In the genomic region with DNA sequence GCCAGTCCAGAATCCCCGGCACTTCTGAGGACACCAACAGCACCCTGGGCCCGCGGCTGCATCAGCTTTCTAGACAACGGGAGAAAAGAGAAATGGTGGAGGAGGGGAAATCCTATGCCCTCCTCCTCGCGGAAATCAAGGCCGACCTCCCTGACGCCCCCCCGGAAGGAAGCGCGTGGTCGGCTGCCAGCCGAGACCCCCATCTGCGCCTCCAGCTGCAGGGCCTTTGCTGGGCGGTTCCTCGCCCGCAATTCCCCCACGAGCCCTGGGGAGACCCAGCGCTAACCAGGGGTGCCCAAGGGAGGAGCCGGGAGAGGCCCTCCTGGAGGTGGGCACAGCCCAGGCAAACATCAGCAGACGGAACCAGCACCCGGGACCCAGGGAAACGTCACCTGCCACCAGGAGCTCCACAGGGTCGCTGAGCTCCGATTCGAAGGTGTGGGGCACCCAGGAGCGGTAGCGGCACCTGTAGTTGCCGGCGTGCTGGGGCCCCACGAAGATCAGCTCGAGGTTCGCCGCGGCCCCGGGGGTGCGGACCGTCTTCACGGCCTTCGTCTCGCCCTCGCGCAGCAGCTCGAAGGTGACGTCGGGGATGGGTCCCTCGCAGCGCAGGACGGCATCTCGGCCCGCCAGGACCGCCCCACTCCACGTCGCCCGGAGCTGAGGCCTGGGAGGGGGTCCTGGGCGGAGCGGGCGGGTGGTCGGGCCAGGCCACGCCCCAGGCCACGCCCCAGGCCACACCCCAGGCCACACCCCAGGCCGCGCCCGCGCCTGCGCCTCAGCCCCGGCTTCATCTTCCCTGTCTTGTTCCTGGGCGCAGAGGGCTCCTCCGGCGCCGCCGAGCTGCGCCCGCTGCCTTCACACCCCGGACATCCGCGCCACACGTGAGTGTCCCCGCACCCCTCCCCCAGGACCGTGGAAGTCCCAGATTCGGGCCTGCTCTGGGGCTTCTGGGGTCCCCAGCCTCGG, we compare ENCODE assay signal across 1 cellular context.
TF ChIP-seq lines count a peak whose summit lies in the region.

No MANE protein-coding gene starts in this region.

TF ChIP-seq in neural cell, 6 proteins besides CTCF, POLR2A, EP300 and RAD21 (continued from another document):
- TF ChIP-seq, protein P1, sequence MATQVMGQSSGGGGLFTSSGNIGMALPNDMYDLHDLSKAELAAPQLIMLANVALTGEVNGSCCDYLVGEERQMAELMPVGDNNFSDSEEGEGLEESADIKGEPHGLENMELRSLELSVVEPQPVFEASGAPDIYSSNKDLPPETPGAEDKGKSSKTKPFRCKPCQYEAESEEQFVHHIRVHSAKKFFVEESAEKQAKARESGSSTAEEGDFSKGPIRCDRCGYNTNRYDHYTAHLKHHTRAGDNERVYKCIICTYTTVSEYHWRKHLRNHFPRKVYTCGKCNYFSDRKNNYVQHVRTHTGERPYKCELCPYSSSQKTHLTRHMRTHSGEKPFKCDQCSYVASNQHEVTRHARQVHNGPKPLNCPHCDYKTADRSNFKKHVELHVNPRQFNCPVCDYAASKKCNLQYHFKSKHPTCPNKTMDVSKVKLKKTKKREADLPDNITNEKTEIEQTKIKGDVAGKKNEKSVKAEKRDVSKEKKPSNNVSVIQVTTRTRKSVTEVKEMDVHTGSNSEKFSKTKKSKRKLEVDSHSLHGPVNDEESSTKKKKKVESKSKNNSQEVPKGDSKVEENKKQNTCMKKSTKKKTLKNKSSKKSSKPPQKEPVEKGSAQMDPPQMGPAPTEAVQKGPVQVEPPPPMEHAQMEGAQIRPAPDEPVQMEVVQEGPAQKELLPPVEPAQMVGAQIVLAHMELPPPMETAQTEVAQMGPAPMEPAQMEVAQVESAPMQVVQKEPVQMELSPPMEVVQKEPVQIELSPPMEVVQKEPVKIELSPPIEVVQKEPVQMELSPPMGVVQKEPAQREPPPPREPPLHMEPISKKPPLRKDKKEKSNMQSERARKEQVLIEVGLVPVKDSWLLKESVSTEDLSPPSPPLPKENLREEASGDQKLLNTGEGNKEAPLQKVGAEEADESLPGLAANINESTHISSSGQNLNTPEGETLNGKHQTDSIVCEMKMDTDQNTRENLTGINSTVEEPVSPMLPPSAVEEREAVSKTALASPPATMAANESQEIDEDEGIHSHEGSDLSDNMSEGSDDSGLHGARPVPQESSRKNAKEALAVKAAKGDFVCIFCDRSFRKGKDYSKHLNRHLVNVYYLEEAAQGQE (IDR thresholded peaks at IDR 0.05; ENCODE audit: borderline replicate concordance): no peak
- no peak for TF ChIP-seq EZH2 (IDR thresholded peaks at IDR 0.05; ENCODE audit: borderline replicate concordance, insufficient read depth, low read length, poor library complexity, severe bottlenecking)
